In genomic region chr7:95550546-95550945, GRCh38 we compare ENCODE assay signal across 9 cellular contexts. TPM values are rescaled to one million over a fixed set of nuclear protein-coding genes. Genes with fewer than 3 reads are reported as not detected.
DNase-seq lines count a peak whose midpoint lies in the region; ATAC-seq and TF ChIP-seq lines count a peak whose summit lies in the region.
"Had no signal": no experiment of that assay in that cellular context is flagged by ENCODE, and none has a peak within 500 bp of the region (broad histone marks: within the 10 kb centered on the region; RNA-seq: fewer than 3 reads in every experiment).

No MANE protein-coding gene starts in this region.

- H3K27me3 ChIP-seq in esophagus (ENCODE audit: control insufficient read depth in 1 of 2, insufficient read depth in 2 of 2, low read length in 2 of 2), result no peaks in the 10 kb centered on the region
- H3K27me3 ChIP-seq in transverse colon, result no peaks in the 10 kb centered on the region

- H3K4me3 Mint-ChIP-seq in nephron progenitor cell, result no peak overlapping the region

- H3K4me1 ChIP-seq in esophagus (ENCODE audit: control insufficient read depth in 2 of 2, insufficient read depth in 2 of 2, low read length in 1 of 2) (no peaks in the 10 kb centered on the region), transverse colon (peaks cover 26 to 69% (median 37%) of the 10 kb centered on the region in 4 donors)

- no peaks in the 10 kb centered on the region for H3K9me3 ChIP-seq in esophagus (ENCODE audit: control insufficient read depth in 2 of 2, insufficient read depth in 1 of 2, low read depth in 1 of 2, low read length in 1 of 2)
- no peaks in the 10 kb centered on the region for H3K9me3 ChIP-seq in transverse colon

- no peaks in the 10 kb centered on the region for H3K27me3 Mint-ChIP-seq in nephron progenitor cell (ENCODE audit: low read depth, poor library complexity)

- in situ Hi-C loops in transverse colon (cut with MboI; ENCODE audit: low pct_ligation_motif_present in 1 of 4, low pct_unique_long_range_greater_than_20kb in 1 of 4, low sequenced_read_pairs in 3 of 4), result no loop called here

- peak overlapping the region; percentile 93 for H3K27ac Mint-ChIP-seq in nephron progenitor cell

- TF ChIP-seq POLR2A in transverse colon (IDR thresholded peaks at IDR 0.05), result no peak

- intact Hi-C loops in transverse colon (cut with DNase I; ENCODE audit: low total_unique reads), result no loop called here

- no peaks in the 10 kb centered on the region for H3K9me3 Mint-ChIP-seq in nephron progenitor cell

- peak overlapping the region; percentile 53 for H3K27ac ChIP-seq in adipose tissue (ENCODE audit: low read depth, low read length)
- peak overlapping the region; percentile 85 to 95 for H3K27ac ChIP-seq in esophagus (ENCODE audit: low read depth in 2 of 2, low read length in 1 of 2)
- H3K27ac ChIP-seq in transverse colon, result peak overlapping the region; percentile 85 to 94 (median 90)

- H3K4me1 Mint-ChIP-seq in nephron progenitor cell, result peaks cover 29% of the 10 kb centered on the region

- TF ChIP-seq CTCF in nephron progenitor cell (IDR thresholded peaks at IDR 0.05) (no peak), transverse colon (IDR thresholded peaks at IDR 0.05) (no peak)

- H3K36me3 Mint-ChIP-seq in nephron progenitor cell (ENCODE audit: low read depth), result no peaks in the 10 kb centered on the region

- H3K4me3 ChIP-seq in esophagus (ENCODE audit: low read depth in 1 of 2, low read length in 2 of 2) (no peak overlapping the region), transverse colon (peak overlapping the region in 1 of 4 donors; percentile 28)

- 30 to 45% (median 38%) methylated on average over 4 of the region's 4 CpGs for WGBS in adipose tissue, 3 donors
- 32 to 36% methylated on average over 4 of the region's 4 CpGs for WGBS in esophagus, 2 donors
- WGBS in transverse colon (ENCODE audit: low coverage in 1 of 2), 2 donors, result 32 to 39% methylated on average over 2 to 4 of the region's 4 CpGs

- ATAC-seq in HG03439 (IDR thresholded peaks at IDR 0.05; ENCODE audit: unreplicated experiment) (no peak), GM18873 (IDR thresholded peaks at IDR 0.05; ENCODE audit: low FRiP score, unreplicated experiment) (no peak)

- TF ChIP-seq EP300 in transverse colon (IDR thresholded peaks at IDR 0.05; ENCODE audit: low read depth), result no peak

- no peak for DNase-seq in nephron progenitor cell
- no peak for DNase-seq in transverse colon
- DNase-seq in activated gamma-delta T cell (lab: John Stamatoyannopoulos, UW), result no peak
- DNase-seq: Kasumi-1 had no signal

- H3K36me3 ChIP-seq in esophagus (ENCODE audit: control insufficient read depth in 2 of 2, insufficient read depth in 2 of 2, low read length in 1 of 2), result no peaks in the 10 kb centered on the region
- H3K36me3 ChIP-seq in transverse colon, result no peaks in the 10 kb centered on the region

RNA-seq across cellular contexts. Expression of gene PDK4, which starts 45.8 kb away (rescaled TPM):
- polyA plus RNA-seq in adipose tissue, result 100 to 1,000 TPM; 106 to 387 (median 182) TPM
- polyA plus RNA-seq in esophagus, result 10 to 100 TPM; 13.3 to 31.7 TPM
- 100 to 1,000 TPM; 134 to 510 (median 273) TPM for total RNA-seq in transverse colon
- polyA plus RNA-seq: keratinocyte had no signal
